ENCODE assay signal across 17 cellular contexts in genomic region chr4:10732235-10732975, GRCh38. TPM values are rescaled to one million over a fixed set of nuclear protein-coding genes. Genes with fewer than 3 reads are reported as not detected.
A peak's percentile ranks its signal among the peaks of the same experiment; 100 is the strongest.
DNase-seq lines count a peak whose midpoint lies in the region; ATAC-seq and TF ChIP-seq lines count a peak whose summit lies in the region.
"Had no signal": no experiment of that assay in that cellular context is flagged by ENCODE, and none has a peak within 500 bp of the region (broad histone marks: within the 10 kb centered on the region; RNA-seq: fewer than 3 reads in every experiment).

No MANE protein-coding gene starts in this region.

- peak overlapping the region in 4 of 5 donors; percentile 6 to 36 (median 18) for H3K4me3 Mint-ChIP-seq in immature natural killer cell
- H3K4me3 Mint-ChIP-seq in CD8-positive, alpha-beta memory T cell = no peak overlapping the region
- H3K4me3 Mint-ChIP-seq: dendritic cell treated with granulocyte-macrophage colony-stimulating factor and Interleukin-4, amounts not matched to agents 40 ng/mL and 50 ng/mL, for 4 days; H9 had no signal

- H3K27ac Mint-ChIP-seq in immature natural killer cell = peak overlapping the region in 1 of 6 donors; percentile 43
- H3K27ac Mint-ChIP-seq in CD8-positive, alpha-beta memory T cell = no peak overlapping the region
- H3K27ac Mint-ChIP-seq: dendritic cell treated with granulocyte-macrophage colony-stimulating factor and Interleukin-4, amounts not matched to agents 40 ng/mL and 50 ng/mL, for 4 days; H9 had no signal

- H3K4me1 ChIP-seq in MM.1S (ENCODE audit: low read length) = peaks cover 36% of the 10 kb centered on the region
- H3K4me1 ChIP-seq in CD8-positive, alpha-beta memory T cell (ENCODE audit: insufficient read depth, low read length) = no peaks in the 10 kb centered on the region
- H3K4me1 ChIP-seq: lower lobe of right lung, Peyer's patch, tibial nerve had no signal

- no peaks in the 10 kb centered on the region for H3F3A ChIP-seq in MM.1S (ENCODE audit: insufficient read depth, low read length)

- H3K9me3 ChIP-seq in MM.1S (replicated peaks; ENCODE audit: insufficient read depth, low read length) = no peaks in the 10 kb centered on the region
- H3K9me3 ChIP-seq in CD8-positive, alpha-beta memory T cell (ENCODE audit: low read length) = no peaks in the 10 kb centered on the region
- H3K9me3 ChIP-seq: lower lobe of right lung, Peyer's patch, tibial nerve had no signal

- peaks cover 0 to 4% (median 2%) of the 10 kb centered on the region in 3 donors for H3K27me3 Mint-ChIP-seq in immature natural killer cell (ENCODE audit: low read depth in 3 of 3)
- peaks cover 2 to 3% of the 10 kb centered on the region in 2 donors for H3K27me3 Mint-ChIP-seq in CD8-positive, alpha-beta memory T cell
- H3K27me3 Mint-ChIP-seq: dendritic cell treated with granulocyte-macrophage colony-stimulating factor and Interleukin-4, amounts not matched to agents 40 ng/mL and 50 ng/mL, for 4 days had no signal

- no peak overlapping the region for H3K9ac ChIP-seq in MM.1S (ENCODE audit: low read length)

- H3K27ac ChIP-seq in MM.1S (ENCODE audit: low read length) = no peak overlapping the region; the same call in 1 of the 2 replicates
- H3K27ac ChIP-seq in RWPE1 = no peak overlapping the region
- no peak overlapping the region for H3K27ac ChIP-seq in CD8-positive, alpha-beta memory T cell (ENCODE audit: low read depth, low read length)
- H3K27ac ChIP-seq: 22Rv1, lower lobe of right lung, tibial nerve had no signal

- no peaks in the 10 kb centered on the region for H3K36me3 ChIP-seq in MM.1S (replicated peaks; ENCODE audit: insufficient read depth, low read length)
- H3K36me3 ChIP-seq in CD8-positive, alpha-beta memory T cell (ENCODE audit: insufficient read depth, low read length) = no peaks in the 10 kb centered on the region
- H3K36me3 ChIP-seq: lower lobe of right lung, Peyer's patch, tibial nerve had no signal

- ATAC-seq in GM18858 (IDR thresholded peaks at IDR 0.05; ENCODE audit: unreplicated experiment) (peak; percentile 21), GM21723 (IDR thresholded peaks at IDR 0.05; ENCODE audit: unreplicated experiment) (no peak)
- ATAC-seq: lower lobe of right lung had no signal

- no peaks in the 10 kb centered on the region for H3K9me2 ChIP-seq in MM.1S (replicated peaks; ENCODE audit: insufficient read depth, low read length)

- POLR2A ChIA-PET in RWPE1 (lab: Yijun Ruan, JAX; ENCODE audit: low non-redundant PET) = no interaction called here
- POLR2A ChIA-PET in CD8-positive, alpha-beta memory T cell (lab: Charles Lee) = no interaction called here

- H3K79me2 ChIP-seq in MM.1S (ENCODE audit: low read length) = no peaks in the 10 kb centered on the region

- peak overlapping the region; percentile 25; the same call in 1 of the 2 replicates for H3K4me2 ChIP-seq in MM.1S (ENCODE audit: low read depth, low read length)

- H4K20me1 ChIP-seq in MM.1S (ENCODE audit: insufficient read depth, low read length) = no peaks in the 10 kb centered on the region

- peaks cover 18 to 31% of the 10 kb centered on the region in 2 donors for H3K4me1 Mint-ChIP-seq in immature natural killer cell
- H3K4me1 Mint-ChIP-seq in CD8-positive, alpha-beta memory T cell = peaks cover 4 to 27% (median 11%) of the 10 kb centered on the region in 3 donors

- no peaks in the 10 kb centered on the region for H3K36me3 Mint-ChIP-seq in immature natural killer cell
- H3K36me3 Mint-ChIP-seq in CD8-positive, alpha-beta memory T cell = no peaks in the 10 kb centered on the region

- DNase-seq in NCI-H2029 (lab: John Stamatoyannopoulos, UW) (peak; percentile 48), NCI-H2029 treated with DMSO at 0.1 percent for 48 hours (lab: John Stamatoyannopoulos, UW) (no peak), MM.1S (peak; percentile 27), immature natural killer cell (no peak), RWPE1 (ENCODE audit: low spot score) (no peak)
- DNase-seq in CD8-positive, alpha-beta memory T cell = no peak
- DNase-seq: amygdala, COR-L47, H9, lower lobe of right lung, NCI-H446 treated with DMSO at 0.1 percent for 48 hours had no signal

- no peak overlapping the region for H3K4me3 ChIP-seq in MM.1S (ENCODE audit: low read length)
- H3K4me3 ChIP-seq in CD8-positive, alpha-beta memory T cell (ENCODE audit: low read length) = no peak overlapping the region
- H3K4me3 ChIP-seq: lower lobe of right lung, Peyer's patch, tibial nerve had no signal

- no peak for TF ChIP-seq CTCF in MM.1S (IDR thresholded peaks at IDR 0.05; ENCODE audit: low read length)
- no peak for TF ChIP-seq CTCF in RWPE1 (conservative IDR thresholded peaks at IDR 0.05; ENCODE audit: low read depth)

- H2AFZ ChIP-seq in MM.1S (ENCODE audit: low read length) = peak overlapping the region; percentile 6; the same call in 1 of the 2 replicates

- CTCF ChIA-PET in RWPE1 (lab: Yijun Ruan, JAX) = interaction anchor here (0.6 kb wide), 1 partner anchor 1912 kb away, joined by 3 read pairs; no protein-coding TSS in a partner anchor
- CTCF ChIA-PET in CD8-positive, alpha-beta memory T cell (lab: Charles Lee) = no interaction called here

- H3K9me3 Mint-ChIP-seq in immature natural killer cell = no peaks in the 10 kb centered on the region
- peaks cover 0 to 3% (median 0%) of the 10 kb centered on the region in 5 donors for H3K9me3 Mint-ChIP-seq in CD8-positive, alpha-beta memory T cell
- H3K9me3 Mint-ChIP-seq: dendritic cell treated with granulocyte-macrophage colony-stimulating factor and Interleukin-4, amounts not matched to agents 40 ng/mL and 50 ng/mL, for 4 days; H9 had no signal

- H3K27me3 ChIP-seq in MM.1S (replicated peaks; ENCODE audit: insufficient read depth, low read length) = no peaks in the 10 kb centered on the region
- no peaks in the 10 kb centered on the region for H3K27me3 ChIP-seq in CD8-positive, alpha-beta memory T cell (ENCODE audit: insufficient read depth, low read length, poor library complexity, severe bottlenecking)
- H3K27me3 ChIP-seq: Peyer's patch, tibial nerve had no signal

RNA-seq across cellular contexts. Expression of gene CLNK, which starts 47.8 kb away (rescaled TPM):
- 1 to 10 TPM in 2 of 3 donors, not detected in 1; 1.5 to 1.8 TPM for polyA plus RNA-seq in immature natural killer cell
- total RNA-seq in CD8-positive, alpha-beta memory T cell = under 1 TPM; 0.11 to 0.31 TPM
- not detected for polyA plus RNA-seq in CD8-positive, alpha-beta memory T cell
- total RNA-seq: H9, tibial nerve had no signal

Comparison
In these comparisons a context has a peak if more than half of its experiments do, and no peak if none do; other contexts are left out.
1. DNase-seq: peak in NCI-H2029 (single experiment) and MM.1S (single experiment); none in NCI-H2029 treated with DMSO at 0.1 percent for 48 hours (single experiment), immature natural killer cell (0 of 3), RWPE1 (single experiment) and CD8-positive, alpha-beta memory T cell (0 of 5).
2. H3K4me3 Mint-ChIP-seq: peak in immature natural killer cell (4 of 5); none in CD8-positive, alpha-beta memory T cell (0 of 7).